In the genomic region with DNA sequence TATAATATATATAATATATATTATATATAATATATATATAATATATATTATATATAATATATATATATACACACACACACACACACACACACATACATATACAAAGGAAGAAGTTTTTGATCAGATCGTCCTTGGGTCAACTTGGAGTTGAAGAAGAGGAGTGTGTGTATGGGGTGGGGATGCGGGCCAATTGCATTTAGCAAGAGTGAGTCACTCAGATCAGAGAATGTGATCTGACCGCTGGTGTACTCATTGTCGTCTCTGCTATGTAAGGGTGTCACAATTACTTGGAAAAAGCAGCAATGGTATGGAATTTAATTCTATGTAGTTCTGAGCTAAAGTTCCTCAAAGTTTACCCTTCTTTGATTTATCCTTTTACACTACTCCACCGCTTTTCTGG, we compare ENCODE assay signal across 1 cellular context.
TF ChIP-seq lines count a peak whose summit lies in the region.

No MANE protein-coding gene starts in this region.

TF ChIP-seq in endothelial cell of umbilical vein, 7 proteins besides CTCF, POLR2A, EP300 and RAD21 (continued from another document):
- no peak for TF ChIP-seq JUN (IDR thresholded peaks at IDR 0.05; ENCODE audit: borderline replicate concordance, insufficient read depth, insufficient read length, low read depth)
TF ChIP-seq in endothelial cell of umbilical vein: peak in this region for 0.
